Comparison of ENCODE assay signal across 6 cellular contexts in the genomic region with DNA sequence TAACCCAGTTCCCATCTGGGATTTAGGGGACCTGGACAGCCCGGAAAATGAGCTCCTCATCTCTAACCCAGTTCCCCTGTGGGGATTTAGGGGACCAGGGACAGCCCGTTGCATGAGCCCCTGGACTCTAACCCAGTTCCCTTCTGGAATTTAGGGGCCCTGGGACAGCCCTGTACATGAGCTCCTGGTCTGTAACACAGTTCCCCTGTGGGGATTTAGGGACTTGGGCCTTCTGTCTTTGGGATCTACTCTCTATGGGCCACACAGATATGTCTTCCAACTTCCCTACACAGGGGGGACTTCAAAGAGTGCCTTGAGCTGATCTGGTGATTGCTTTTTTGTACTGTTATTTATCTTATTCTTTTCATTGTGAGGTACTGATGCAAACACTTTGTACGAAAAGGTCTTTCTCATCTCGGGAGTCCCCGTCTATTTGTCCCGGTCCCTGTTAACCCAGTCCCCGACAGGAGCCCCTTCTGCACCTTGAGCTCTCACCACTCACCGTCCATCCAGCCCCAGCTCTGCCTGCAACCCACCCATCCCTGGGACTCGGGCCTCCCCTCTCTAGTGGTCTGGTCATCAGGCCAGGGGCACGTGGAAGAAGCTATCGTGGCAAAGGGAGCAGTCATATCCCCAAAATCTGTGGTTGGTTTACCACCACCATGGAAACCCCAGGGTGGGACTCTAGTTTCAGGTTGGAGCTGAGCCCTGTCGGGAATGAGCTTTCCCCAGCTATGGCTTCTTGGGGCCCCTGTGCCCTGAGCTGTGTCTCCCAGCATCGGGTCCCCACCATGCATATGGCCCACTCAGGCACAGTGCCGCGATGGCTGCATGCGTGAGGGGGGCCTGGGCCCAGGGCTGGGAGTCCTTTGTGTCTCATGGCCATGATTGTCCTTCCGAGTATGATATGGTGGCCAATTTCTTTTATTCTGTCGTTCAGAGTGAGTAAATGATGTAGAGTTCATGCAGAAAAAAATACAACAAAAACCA.
A peak's percentile ranks its signal among the peaks of the same experiment; 100 is the strongest.
DNase-seq lines count a peak whose midpoint lies in the region; ATAC-seq and TF ChIP-seq lines count a peak whose summit lies in the region.
"Not testable (repeated sequence)": the region's sequence is repeated elsewhere in the genome, so short reads cannot be mapped to it uniquely, and the experiment has no call there.

No MANE protein-coding gene starts in this region.

- not testable (repeated sequence) for DNase-seq in PC-3; activated naive CD8-positive, alpha-beta T cell treated with anti-CD3 and anti-CD28 coated beads, Interleukin-2, amount 50 U/mL, for 24 hours; mucosa of descending colon; stimulated activated naive CD8-positive, alpha-beta T cell treated with anti-CD3 and anti-CD28 coated beads, Interleukin-15, Interleukin-2, amounts not matched to agents 100 U/mL and 50 U/mL, for 24 hours
- peak; percentile 0 for DNase-seq in hepatocyte (ENCODE audit: low spot score)

- not testable (repeated sequence) for H3K27ac Mint-ChIP-seq in activated naive CD8-positive, alpha-beta T cell treated with anti-CD3 and anti-CD28 coated beads, Interleukin-2, amount 50 U/mL, for 24 hours

- H3K27ac ChIP-seq in PC-3 (ENCODE audit: low read length); hepatocyte: not testable (repeated sequence)

- not testable (repeated sequence) for H3K9me3 ChIP-seq in PC-3 (ENCODE audit: low read length); hepatocyte (ENCODE audit: low read depth); mucosa of descending colon

- H3K4me3 ChIP-seq in PC-3 (ENCODE audit: low read length); hepatocyte; mucosa of descending colon: not testable (repeated sequence)

- intact Hi-C loops in PC-3 (cut with micrococcal nuclease); mucosa of descending colon (cut with DNase I, micrococcal nuclease): not testable (repeated sequence)

- H4K20me1 ChIP-seq in PC-3 (ENCODE audit: low read length); hepatocyte (ENCODE audit: insufficient read depth, poor library complexity, severe bottlenecking): not testable (repeated sequence)

- not testable (repeated sequence) for H3K9me3 Mint-ChIP-seq in activated naive CD8-positive, alpha-beta T cell treated with anti-CD3 and anti-CD28 coated beads, Interleukin-2, amount 50 U/mL, for 24 hours

- H2AFZ ChIP-seq in PC-3 (ENCODE audit: low read length); hepatocyte: not testable (repeated sequence)

- H3K9me2 ChIP-seq in PC-3 (replicated peaks; ENCODE audit: low read length); hepatocyte (replicated peaks; ENCODE audit: insufficient read depth): not testable (repeated sequence)

- CTCF ChIA-PET in PC-3 (lab: Charles Lee) = not testable (repeated sequence)

- not testable (repeated sequence) for H3K4me2 ChIP-seq in PC-3 (ENCODE audit: low read length); hepatocyte

- whole genome bisulfite sequencing in hepatocyte (ENCODE audit: low lambda C conversion rate, missing lambda C conversion rate) = 89% methylated on average over 2 of the region's 18 CpGs

- H3K9ac ChIP-seq in PC-3 (ENCODE audit: low read length) = not testable (repeated sequence)

- not testable (repeated sequence) for H3K36me3 ChIP-seq in PC-3 (ENCODE audit: low read depth, low read length); hepatocyte (replicated peaks; ENCODE audit: insufficient read depth, low read depth); mucosa of descending colon (ENCODE audit: low read depth)

- not testable (repeated sequence) for TF ChIP-seq CTCF in PC-3 (conservative IDR thresholded peaks at IDR 0.05; ENCODE audit: low read depth, low read length); hepatocyte (IDR thresholded peaks at IDR 0.05; ENCODE audit: poor library complexity); mucosa of descending colon (IDR thresholded peaks at IDR 0.05)

- not testable (repeated sequence) for H3K27me3 Mint-ChIP-seq in activated naive CD8-positive, alpha-beta T cell treated with anti-CD3 and anti-CD28 coated beads, Interleukin-2, amount 50 U/mL, for 24 hours

- not testable (repeated sequence) for H3F3A ChIP-seq in PC-3 (ENCODE audit: low read length, unreplicated experiment)

- peak; percentile 15; the same call in 1 of the 2 replicates for ATAC-seq in PC-3
- peak; percentile 33 for ATAC-seq in activated naive CD8-positive, alpha-beta T cell treated with anti-CD3 and anti-CD28 coated beads, Interleukin-2, amount 50 U/mL, for 24 hours
- peak; percentile 38 for ATAC-seq in esophagus mucosa
- ATAC-seq in mucosa of descending colon = peak; percentile 20
- ATAC-seq in stimulated activated naive CD8-positive, alpha-beta T cell treated with anti-CD3 and anti-CD28 coated beads, Interleukin-15, Interleukin-2, amounts not matched to agents 100 U/mL and 50 U/mL, for 24 hours = peak; percentile 63

- H3K36me3 Mint-ChIP-seq in activated naive CD8-positive, alpha-beta T cell treated with anti-CD3 and anti-CD28 coated beads, Interleukin-2, amount 50 U/mL, for 24 hours (ENCODE audit: low read depth) = not testable (repeated sequence)

- POLR2A ChIA-PET in PC-3 (lab: Charles Lee; ENCODE audit: unreplicated experiment) = not testable (repeated sequence)

- not testable (repeated sequence) for H3K27me3 ChIP-seq in PC-3 (ENCODE audit: low read length); hepatocyte

- H3K4me3 Mint-ChIP-seq in activated naive CD8-positive, alpha-beta T cell treated with anti-CD3 and anti-CD28 coated beads, Interleukin-2, amount 50 U/mL, for 24 hours = not testable (repeated sequence)

- not testable (repeated sequence) for H3K4me1 ChIP-seq in PC-3 (ENCODE audit: insufficient read depth, low read length); hepatocyte (ENCODE audit: insufficient read depth); mucosa of descending colon (ENCODE audit: low read depth)

- not testable (repeated sequence) for H3K4me1 Mint-ChIP-seq in activated naive CD8-positive, alpha-beta T cell treated with anti-CD3 and anti-CD28 coated beads, Interleukin-2, amount 50 U/mL, for 24 hours

- BruUV-seq in PC-3 (replicated peaks; lab: Mats Ljungman, UMichigan) = not testable (repeated sequence)

- not testable (repeated sequence) for H3K79me2 ChIP-seq in PC-3 (ENCODE audit: low read length); hepatocyte
